In genomic region chr2:190947711-190948251, GRCh38 we compare ENCODE assay signal across 8 cellular contexts.
DNase-seq lines count a peak whose midpoint lies in the region; ATAC-seq, FAIRE-seq and TF ChIP-seq lines count a peak whose summit lies in the region.

No MANE protein-coding gene starts in this region.

- no peaks in the 10 kb centered on the region for H3K36me3 Mint-ChIP-seq in CD8-positive, alpha-beta memory T cell

- FAIRE-seq in GM19239 (lab: Jason Lieb, UNC): peak; percentile 86

- H3K9me3 ChIP-seq in CD8-positive, alpha-beta memory T cell (ENCODE audit: low read length): no peaks in the 10 kb centered on the region

- no peaks in the 10 kb centered on the region for H3K27me3 ChIP-seq in CD8-positive, alpha-beta memory T cell (ENCODE audit: insufficient read depth, low read length, poor library complexity, severe bottlenecking)

- H3K36me3 ChIP-seq in CD8-positive, alpha-beta memory T cell (ENCODE audit: insufficient read depth, low read length): no peaks in the 10 kb centered on the region

- no peak overlapping the region for H3K27ac ChIP-seq in CD8-positive, alpha-beta memory T cell (ENCODE audit: low read depth, low read length)

- H3K4me1 Mint-ChIP-seq in CD8-positive, alpha-beta memory T cell: peaks cover 10 to 33% (median 22%) of the 10 kb centered on the region in 3 donors

- ATAC-seq in HG03354 (IDR thresholded peaks at IDR 0.05; ENCODE audit: poor library complexity, severe bottlenecking, unreplicated experiment): peak; percentile 84
- peak; percentile 50 for ATAC-seq in SK-N-SH treated with all-trans-retinoic acid at 6 μM for 48 hours

- H3K9me3 Mint-ChIP-seq in CD8-positive, alpha-beta memory T cell: no peaks in the 10 kb centered on the region

- TF ChIP-seq CTCF in foreskin fibroblast (IDR thresholded peaks at IDR 0.05; ENCODE audit: low read depth, low read length): no peak

- peak overlapping the region; percentile 31 to 98 (median 86) for H3K27ac Mint-ChIP-seq in CD8-positive, alpha-beta memory T cell

- no peak overlapping the region for H3K4me3 ChIP-seq in CD8-positive, alpha-beta memory T cell (ENCODE audit: low read length)
- H3K4me3 ChIP-seq in foreskin fibroblast (ENCODE audit: low read depth in 1 of 2, low read length in 2 of 2): peak overlapping the region in 1 of 2 donors; percentile 7

- peak overlapping the region in 6 of 7 donors; percentile 0 to 71 (median 36) for H3K4me3 Mint-ChIP-seq in CD8-positive, alpha-beta memory T cell

- POLR2A ChIA-PET in CD8-positive, alpha-beta memory T cell (lab: Charles Lee): interaction anchor here (0.9 to 2.9 kb wide), 2 partner anchors 67 to 97 kb away, joined by 3 to 16 read pairs; partner anchors contain the start of gene GLS

- CTCF ChIA-PET in CD8-positive, alpha-beta memory T cell (lab: Charles Lee): interaction anchor here (0.9 to 1.6 kb wide), 5 partner anchors 29 to 97 kb away, joined by 3 to 13 read pairs (median 4); no protein-coding TSS in a partner anchor

- no peaks in the 10 kb centered on the region for H3K27me3 Mint-ChIP-seq in CD8-positive, alpha-beta memory T cell

- peaks cover 28% of the 10 kb centered on the region for H3K4me1 ChIP-seq in CD8-positive, alpha-beta memory T cell (ENCODE audit: insufficient read depth, low read length)

- DNase-seq in CD8-positive, alpha-beta memory T cell: peak in 2 of 5 donors; percentile 44 to 72
- DNase-seq in GM19239 (ENCODE audit: insufficient read length, low spot score): no peak
- DNase-seq in foreskin fibroblast: peak; percentile 41 to 68
- peak; percentile 52 for DNase-seq in smooth muscle cell of the brain vasculature (ENCODE audit: low read depth, low spot score)
- DNase-seq in NCI-H526 treated with DMSO at 0.1 percent for 48 hours (lab: John Stamatoyannopoulos, UW): no peak
- DNase-seq in germinal center (ENCODE audit: low spot score): no peak

TF ChIP-seq in SK-N-SH treated with all-trans-retinoic acid at 6 μM for 48 hours, 23 proteins besides CTCF, POLR2A, EP300 and RAD21:
- TF ChIP-seq ISL1 (CRISPR knock-in tag; IDR thresholded peaks at IDR 0.05) (no peak), SNAI2 (CRISPR knock-in tag; IDR thresholded peaks at IDR 0.05) (no peak), TOX (CRISPR knock-in tag; IDR thresholded peaks at IDR 0.05; ENCODE audit: borderline replicate concordance) (no peak)

Comparison
In these comparisons a context has a peak if more than half of its experiments do, and no peak if none do; other contexts are left out.
1. DNase-seq: peak in foreskin fibroblast (2 of 2) and smooth muscle cell of the brain vasculature (single experiment); none in GM19239 (single experiment), NCI-H526 treated with DMSO at 0.1 percent for 48 hours (single experiment) and germinal center (single experiment).